Comparison of ENCODE assay signal across 8 cellular contexts in the genomic region with DNA sequence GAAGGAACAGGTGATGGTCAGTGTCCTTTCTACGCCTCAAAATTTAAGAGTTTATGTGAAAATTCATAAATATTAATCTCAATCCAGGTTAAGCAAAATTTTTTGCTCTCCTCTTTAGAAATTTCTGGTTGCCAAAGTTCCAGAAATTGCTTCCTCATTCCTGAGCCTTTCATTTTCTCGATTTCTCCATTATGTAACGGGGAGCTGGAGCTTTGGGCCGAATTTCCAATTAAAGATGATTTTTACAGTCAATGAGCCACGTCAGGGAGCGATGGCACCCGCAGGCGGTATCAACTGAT. TPM values are rescaled to one million over a fixed set of nuclear protein-coding genes. Genes with fewer than 3 reads are reported as not detected.
DNase-seq lines count a peak whose midpoint lies in the region; ATAC-seq and TF ChIP-seq lines count a peak whose summit lies in the region.

No MANE protein-coding gene starts in this region.

- no peak for TF ChIP-seq CTCF in BJ (IDR thresholded peaks at IDR 0.05; ENCODE audit: insufficient read depth, low read depth, low read length)
- no peak for TF ChIP-seq CTCF in NB4 (IDR thresholded peaks at IDR 0.05; ENCODE audit: low read depth, low read length)
- TF ChIP-seq CTCF in nephron progenitor cell (IDR thresholded peaks at IDR 0.05), result no peak

- POLR2A ChIA-PET in BJ (lab: Charles Lee), result no interaction called here

- H3K9me3 ChIP-seq in ectodermal cell (ENCODE audit: control insufficient read depth, low read length), result no peaks in the 10 kb centered on the region

- H3K27me3 Mint-ChIP-seq in nephron progenitor cell (ENCODE audit: low read depth, poor library complexity), result peaks cover 30% of the 10 kb centered on the region

- H3K4me1 Mint-ChIP-seq in nephron progenitor cell, result peaks cover 25% of the 10 kb centered on the region

- peak overlapping the region; percentile 84 for H3K4me3 Mint-ChIP-seq in nephron progenitor cell

- no peaks in the 10 kb centered on the region for H3K9me3 Mint-ChIP-seq in nephron progenitor cell

- DNase-seq in BJ (ENCODE audit: low read depth) (no peak), NB4 (ENCODE audit: low read depth) (no peak), nephron progenitor cell (no peak), NCI-H1092 (lab: John Stamatoyannopoulos, UW) (no peak), HCEC 1CT (no peak), sciatic nerve (ENCODE audit: low spot score) (no peak), NCI-H1417 treated with DMSO at 0.1 percent for 48 hours (lab: John Stamatoyannopoulos, UW) (no peak)

- 17 to 23% methylated on average over 7 to 8 of the region's 8 CpGs for WGBS in ectodermal cell, 2 experiments

- H3K27me3 ChIP-seq in BJ (ENCODE audit: control insufficient read depth, insufficient read depth, low read length) (no peaks in the 10 kb centered on the region), ectodermal cell (ENCODE audit: control insufficient read depth, insufficient read depth, low read length, poor library complexity, severe bottlenecking) (peaks cover 40% of the 10 kb centered on the region)

- peak overlapping the region; percentile 45 for H3K27ac Mint-ChIP-seq in nephron progenitor cell

- H3K36me3 Mint-ChIP-seq in nephron progenitor cell (ENCODE audit: low read depth), result no peaks in the 10 kb centered on the region

- no peak for TF ChIP-seq POLR2A in NB4 (IDR thresholded peaks at IDR 0.05; ENCODE audit: extremely low read depth, insufficient read length)

- H3K36me3 ChIP-seq in BJ (ENCODE audit: control insufficient read depth, insufficient read depth, low read length), result no peaks in the 10 kb centered on the region
- H3K36me3 ChIP-seq in ectodermal cell (ENCODE audit: control insufficient read depth, insufficient read depth, low read length), result no peaks in the 10 kb centered on the region

- CTCF ChIA-PET in BJ (lab: Yijun Ruan, JAX), result no interaction called here

- H3K4me3 ChIP-seq in BJ (ENCODE audit: low read depth, low read length) (peak overlapping the region; percentile 79), NB4 (ENCODE audit: low read depth, low read length) (peak overlapping the region; percentile 68), ectodermal cell (ENCODE audit: insufficient read depth, low read depth, low read length) (peak overlapping the region; percentile 48)

- no peak overlapping the region for H3K27ac ChIP-seq in ectodermal cell (ENCODE audit: insufficient read depth, low read depth, low read length, poor library complexity, severe bottlenecking)

- ATAC-seq in sciatic nerve, result no peak

- intact Hi-C loops in sciatic nerve (cut with DNase I), result no loop called here

- H3K4me1 ChIP-seq in ectodermal cell (ENCODE audit: control insufficient read depth, insufficient read depth, low read length), result no peaks in the 10 kb centered on the region

RNA-seq across cellular contexts. Expression of gene PRNP, which starts 0.4 kb away (rescaled TPM):
- polyA plus RNA-seq in BJ (2011; rRNA removed), result 432 and 633 TPM in 2 replicates
- 216 and 330 TPM in 2 replicates for polyA minus RNA-seq in BJ (2011; rRNA and poly(A)+ RNA removed)
- 6.4 TPM for polyA plus RNA-seq in ectodermal cell (2013, experiment 1 of 4)
- polyA plus RNA-seq in ectodermal cell (2013, experiment 2 of 4), result 5.1 TPM
- polyA plus RNA-seq in ectodermal cell (2013, experiment 3 of 4), result 4.9 TPM
- polyA plus RNA-seq in ectodermal cell (2013, experiment 4 of 4), result 5.7 TPM
- 226 TPM for total RNA-seq in sciatic nerve

RNA-seq across cellular contexts. Expression of gene PRND, which starts 35.8 kb away (rescaled TPM):
- polyA plus RNA-seq in BJ (2011; rRNA removed), result not detected in 2 replicates
- 0.05 TPM in 1 of 2 replicates, not detected in the other for polyA minus RNA-seq in BJ (2011; rRNA and poly(A)+ RNA removed)
- 0.26 TPM for polyA plus RNA-seq in ectodermal cell (2013, experiment 1 of 4)
- 0.44 TPM for polyA plus RNA-seq in ectodermal cell (2013, experiment 2 of 4)
- 0.11 TPM for polyA plus RNA-seq in ectodermal cell (2013, experiment 3 of 4)
- polyA plus RNA-seq in ectodermal cell (2013, experiment 4 of 4), result 0.20 TPM
- 0.62 TPM for total RNA-seq in sciatic nerve
